ENCODE assay signal across 24 cellular contexts in genomic region chr18:9546468-9546867, GRCh38.
"Had no signal": no experiment of that assay in that cellular context is flagged by ENCODE, and none has a peak within 500 bp of the region (broad histone marks: within the 10 kb centered on the region; RNA-seq: fewer than 3 reads in every experiment).

No MANE protein-coding gene starts in this region.

- DNase-seq: activated B cell treated with CpG ODN at 0.5 μM for 24 hours; activated CD4-positive, alpha-beta memory T cell treated with anti-CD3 and anti-CD28 coated beads for 36 hours; activated CD4-positive, alpha-beta T cell treated with anti-CD3 and anti-CD28 coated beads, Interleukin-2, amount 10 ng/mL, durations not matched to agents 7 days and 5 days; activated CD8-positive, alpha-beta memory T cell treated with anti-CD3 and anti-CD28 coated beads for 24 hours; activated naive CD4-positive, alpha-beta T cell treated with anti-CD3 and anti-CD28 coated beads, Interleukin-2, amount 50 U/mL, for 16 hours; activated naive CD8-positive, alpha-beta T cell treated with anti-CD3 and anti-CD28 coated beads, Interleukin-2, amount 10 ng/mL, durations not matched to agents 7 days and 5 days; adrenal gland; anterior cingulate cortex; Kasumi-1; KBM-7; NCI-H1105 treated with DMSO at 0.1 percent for 48 hours; NCI-H1436 treated with DMSO at 0.1 percent for 48 hours; NCI-H187; NCI-H2081; NCI-H2227 treated with DMSO at 0.1 percent for 48 hours; NCI-H446 treated with DMSO at 0.1 percent for 48 hours; NCI-H526; NCI-H774; Peyer's patch; SHP77; SW 1271; T-helper 9 cell had no signal

- ATAC-seq: SK-N-SH treated with all-trans-retinoic acid at 6 μM for 48 hours had no signal

- H3K4me3 ChIP-seq: adrenal gland, Peyer's patch, SJSA1 had no signal

- H3K27ac ChIP-seq: adrenal gland, Peyer's patch, SJSA1 had no signal

- H3K27me3 ChIP-seq: adrenal gland, Peyer's patch, SJSA1 had no signal

- H3K9me3 ChIP-seq: adrenal gland, Peyer's patch, SJSA1 had no signal

- H3K4me1 ChIP-seq: adrenal gland, Peyer's patch, SJSA1 had no signal
